ENCODE assay signal across 24 cellular contexts in genomic region chr6:90053614-90054013, GRCh38.
"Had no signal": no experiment of that assay in that cellular context is flagged by ENCODE, and none has a peak within 500 bp of the region (broad histone marks: within the 10 kb centered on the region; RNA-seq: fewer than 3 reads in every experiment).

No MANE protein-coding gene starts in this region.

- DNase-seq: activated CD8-positive, alpha-beta memory T cell treated with anti-CD3 and anti-CD28 coated beads, Interleukin-2, amount 50 U/mL, for 48 hours; activated naive CD4-positive, alpha-beta T cell treated with anti-CD3 and anti-CD28 coated beads, Interleukin-2, amount 50 U/mL, for 16 hours; amniotic stem cell; effector memory CD4-positive, alpha-beta T cell; foreskin melanocyte; glutamatergic neuron; kidney glomerular epithelial cell; left lung; natural killer cell; retina; SJCRH30; stimulated activated CD4-positive, alpha-beta T cell treated with anti-CD3 and anti-CD28 coated beads, Interleukin-2, amount 100 ng/mL, for 48 hours; stimulated activated CD8-positive, alpha-beta memory T cell treated with anti-CD3 and anti-CD28 coated beads, Interleukin-4, amount 100 ng/mL, for 48 hours; stomach; T-cell; WERI-Rb-1 had no signal

- H3K9me3 ChIP-seq: breast epithelium, suprapubic skin had no signal

- H3K27me3 Mint-ChIP-seq: central memory CD8-positive, alpha-beta T cell; progenitor cell of endocrine pancreas; T-cell had no signal

- H3K27ac Mint-ChIP-seq: natural killer cell, progenitor cell of endocrine pancreas had no signal

- H3K36me3 Mint-ChIP-seq: natural killer cell had no signal

- H3K9me3 Mint-ChIP-seq: central memory CD8-positive, alpha-beta T cell; natural killer cell had no signal

- H3K4me3 Mint-ChIP-seq: central memory CD8-positive, alpha-beta T cell; natural killer cell; T-cell had no signal

- H3K4me1 ChIP-seq: breast epithelium, left lung, SJCRH30, stomach, suprapubic skin had no signal

- H3K27me3 ChIP-seq: breast epithelium, hepatocyte, left lung, SJCRH30, stomach, suprapubic skin, tibial nerve had no signal

- H3K36me3 ChIP-seq: breast epithelium, left lung, SJCRH30, stomach, suprapubic skin, tibial nerve, WERI-Rb-1 had no signal

- H3K4me3 ChIP-seq: breast epithelium, hepatocyte, left lung, lung, SJCRH30, stomach, suprapubic skin, tibial nerve had no signal

- ATAC-seq: esophagus mucosa, left lung, natural killer cell, T-cell had no signal

- H3K27ac ChIP-seq: breast epithelium, hepatocyte, left lung, SJCRH30, stomach, suprapubic skin, tibial nerve, WERI-Rb-1 had no signal
